In genomic region chr13:40148103-40148502, GRCh38 we compare ENCODE assay signal across 17 cellular contexts.
DNase-seq lines count a peak whose midpoint lies in the region; ATAC-seq and TF ChIP-seq lines count a peak whose summit lies in the region.
"Had no signal": no experiment of that assay in that cellular context is flagged by ENCODE, and none has a peak within 500 bp of the region (broad histone marks: within the 10 kb centered on the region; RNA-seq: fewer than 3 reads in every experiment).

No MANE protein-coding gene starts in this region.

- no peaks in the 10 kb centered on the region for H3K36me3 Mint-ChIP-seq in activated T-helper 17 cell treated with anti-CD3 and anti-CD28 coated beads, Interleukin-2, amount 50 U/mL, for 72 hours (ENCODE audit: low read depth)
- peaks cover 0 to 11% (median 0%) of the 10 kb centered on the region in 5 donors for H3K36me3 Mint-ChIP-seq in naive thymus-derived CD4-positive, alpha-beta T cell

- peaks cover 3% of the 10 kb centered on the region for H3K9me3 Mint-ChIP-seq in activated T-helper 17 cell treated with anti-CD3 and anti-CD28 coated beads, Interleukin-2, amount 50 U/mL, for 72 hours
- H3K9me3 Mint-ChIP-seq in naive thymus-derived CD4-positive, alpha-beta T cell = peaks cover 0 to 10% (median 0%) of the 10 kb centered on the region in 11 donors

- no peak for TF ChIP-seq CTCF in GM20000 (IDR thresholded peaks at IDR 0.05; ENCODE audit: extremely low read depth, missing control alignments)

- H3K27me3 ChIP-seq in naive thymus-derived CD4-positive, alpha-beta T cell (ENCODE audit: control insufficient read depth in 2 of 2, insufficient read depth in 2 of 2, low read length in 2 of 2) = no peaks in the 10 kb centered on the region
- H3K27me3 ChIP-seq in Karpas-422 (ENCODE audit: low read length) = no peaks in the 10 kb centered on the region
- H3K27me3 ChIP-seq: pancreas, thyroid gland had no signal

- H3K4me1 ChIP-seq in naive thymus-derived CD4-positive, alpha-beta T cell (ENCODE audit: control insufficient read depth in 2 of 2, insufficient read depth in 2 of 2, low read length in 2 of 2) = peaks cover 0 to 23% of the 10 kb centered on the region in 2 donors
- peaks cover 62% of the 10 kb centered on the region for H3K4me1 ChIP-seq in Karpas-422 (ENCODE audit: low read length)

- H3K9me3 ChIP-seq in naive thymus-derived CD4-positive, alpha-beta T cell (ENCODE audit: control insufficient read depth in 2 of 3, low read length in 3 of 3) = no peaks in the 10 kb centered on the region
- no peaks in the 10 kb centered on the region for H3K9me3 ChIP-seq in Karpas-422 (ENCODE audit: low read length)
- H3K9me3 ChIP-seq: pancreas, thyroid gland had no signal

- CTCF ChIA-PET in naive thymus-derived CD4-positive, alpha-beta T cell (lab: Charles Lee) = interaction anchor here (0.7 kb wide), 1 partner anchor 58 kb away, joined by 3 read pairs; no protein-coding TSS in a partner anchor

- H4K20me1 ChIP-seq in Karpas-422 (ENCODE audit: insufficient read depth, low read depth, low read length) = no peaks in the 10 kb centered on the region

- no peaks in the 10 kb centered on the region for H3K36me3 ChIP-seq in naive thymus-derived CD4-positive, alpha-beta T cell (ENCODE audit: control insufficient read depth in 2 of 3, insufficient read depth in 3 of 3, low read length in 3 of 3)
- H3K36me3 ChIP-seq in Karpas-422 (ENCODE audit: insufficient read depth, low read length) = no peaks in the 10 kb centered on the region
- H3K36me3 ChIP-seq: pancreas, thyroid gland had no signal

- intact Hi-C loops in naive thymus-derived CD4-positive, alpha-beta T cell (cut with micrococcal nuclease) = loop anchor here (1.0 to 5.0 kb wide), 4 partner anchors 39 to 58 kb away; no protein-coding TSS in a partner anchor

- ATAC-seq in activated T-helper 17 cell treated with anti-CD3 and anti-CD28 coated beads, Interleukin-2, amount 50 U/mL, for 72 hours (replicated peaks) = peak; percentile 61
- peak; percentile 94 for ATAC-seq in naive thymus-derived CD4-positive, alpha-beta T cell
- ATAC-seq: left cardiac atrium, pancreas had no signal

- H3K4me2 ChIP-seq in Karpas-422 (ENCODE audit: low read depth, low read length, poor library complexity, severe bottlenecking) = no peak overlapping the region
- H3K4me2 ChIP-seq: KMS-11 had no signal

- peak overlapping the region; percentile 80 for H3K27ac Mint-ChIP-seq in activated T-helper 17 cell treated with anti-CD3 and anti-CD28 coated beads, Interleukin-2, amount 50 U/mL, for 72 hours
- H3K27ac Mint-ChIP-seq in naive thymus-derived CD4-positive, alpha-beta T cell = peak overlapping the region; percentile 69 to 94 (median 79)

- H3K4me1 Mint-ChIP-seq in activated T-helper 17 cell treated with anti-CD3 and anti-CD28 coated beads, Interleukin-2, amount 50 U/mL, for 72 hours = peaks cover 62% of the 10 kb centered on the region
- peaks cover 36 to 78% (median 67%) of the 10 kb centered on the region in 7 donors for H3K4me1 Mint-ChIP-seq in naive thymus-derived CD4-positive, alpha-beta T cell

- no peak overlapping the region for H2AFZ ChIP-seq in Karpas-422 (ENCODE audit: low read length)

- POLR2A ChIA-PET in naive thymus-derived CD4-positive, alpha-beta T cell (lab: Charles Lee) = interaction anchor here (0.9 kb wide), 1 partner anchor 24 kb away, joined by 4 read pairs; no protein-coding TSS in a partner anchor

- no peak overlapping the region for H3K9ac ChIP-seq in Karpas-422 (ENCODE audit: low read length)
- H3K9ac ChIP-seq: KMS-11 had no signal

- DNase-seq in stimulated activated naive CD4-positive, alpha-beta T cell (lab: John Stamatoyannopoulos, UW) = peak; percentile 15 to 54 (median 36)
- no peak for DNase-seq in stimulated activated naive CD4-positive, alpha-beta T cell treated with Interleukin-2 at 50 U/mL for 16 hours (lab: John Stamatoyannopoulos, UW)
- DNase-seq in naive thymus-derived CD4-positive, alpha-beta T cell = peak in 7 of 9 donors; percentile 33 to 72 (median 52)
- DNase-seq in HuH-7 (ENCODE audit: low spot score) = no peak
- no peak for DNase-seq in Karpas-422
- no peak for DNase-seq in NCI-H524 (lab: John Stamatoyannopoulos, UW)
- DNase-seq in GM20000 (ENCODE audit: low spot score) = no peak
- DNase-seq: effector CD4-positive, alpha-beta T cell; left cardiac atrium; NCI-H1436; NCI-H226; pancreas; SIG-M5; thyroid gland had no signal

- H3K9me2 ChIP-seq in Karpas-422 (replicated peaks; ENCODE audit: insufficient read depth, low read length) = no peaks in the 10 kb centered on the region

- H3K4me3 Mint-ChIP-seq in activated T-helper 17 cell treated with anti-CD3 and anti-CD28 coated beads, Interleukin-2, amount 50 U/mL, for 72 hours = peak overlapping the region; percentile 57
- peak overlapping the region in 7 of 10 donors; percentile 4 to 50 (median 14) for H3K4me3 Mint-ChIP-seq in naive thymus-derived CD4-positive, alpha-beta T cell

- no peaks in the 10 kb centered on the region for H3K79me2 ChIP-seq in Karpas-422 (ENCODE audit: low read length)

- no peak overlapping the region for H3K4me3 ChIP-seq in naive thymus-derived CD4-positive, alpha-beta T cell (ENCODE audit: low read length)
- H3K4me3 ChIP-seq in Karpas-422 (ENCODE audit: low read length) = no peak overlapping the region
- H3K4me3 ChIP-seq: pancreas, skin epidermis, thyroid gland had no signal

- H3K27me3 Mint-ChIP-seq in activated T-helper 17 cell treated with anti-CD3 and anti-CD28 coated beads, Interleukin-2, amount 50 U/mL, for 72 hours = no peaks in the 10 kb centered on the region
- H3K27me3 Mint-ChIP-seq in naive thymus-derived CD4-positive, alpha-beta T cell = no peaks in the 10 kb centered on the region

- peak overlapping the region; percentile 6 for H3K27ac ChIP-seq in naive thymus-derived CD4-positive, alpha-beta T cell (ENCODE audit: low read depth, low read length)
- no peak overlapping the region for H3K27ac ChIP-seq in Karpas-422 (ENCODE audit: low read length)
- H3K27ac ChIP-seq: KMS-11, pancreas had no signal

Comparison
In these comparisons a context has a peak if more than half of its experiments do, and no peak if none do; other contexts are left out.
1. DNase-seq: peak in stimulated activated naive CD4-positive, alpha-beta T cell (6 of 6) and naive thymus-derived CD4-positive, alpha-beta T cell (7 of 9); none in stimulated activated naive CD4-positive, alpha-beta T cell treated with Interleukin-2 at 50 U/mL for 16 hours (single experiment), HuH-7 (single experiment), Karpas-422 (single experiment), NCI-H524 (0 of 2) and GM20000 (single experiment).